In genomic region chr10:104337985-104338735, GRCh38 we compare ENCODE assay signal across 1 cellular context.
A peak's percentile ranks its signal among the peaks of the same experiment; 100 is the strongest.
TF ChIP-seq lines count a peak whose summit lies in the region.

A gene with protein sequence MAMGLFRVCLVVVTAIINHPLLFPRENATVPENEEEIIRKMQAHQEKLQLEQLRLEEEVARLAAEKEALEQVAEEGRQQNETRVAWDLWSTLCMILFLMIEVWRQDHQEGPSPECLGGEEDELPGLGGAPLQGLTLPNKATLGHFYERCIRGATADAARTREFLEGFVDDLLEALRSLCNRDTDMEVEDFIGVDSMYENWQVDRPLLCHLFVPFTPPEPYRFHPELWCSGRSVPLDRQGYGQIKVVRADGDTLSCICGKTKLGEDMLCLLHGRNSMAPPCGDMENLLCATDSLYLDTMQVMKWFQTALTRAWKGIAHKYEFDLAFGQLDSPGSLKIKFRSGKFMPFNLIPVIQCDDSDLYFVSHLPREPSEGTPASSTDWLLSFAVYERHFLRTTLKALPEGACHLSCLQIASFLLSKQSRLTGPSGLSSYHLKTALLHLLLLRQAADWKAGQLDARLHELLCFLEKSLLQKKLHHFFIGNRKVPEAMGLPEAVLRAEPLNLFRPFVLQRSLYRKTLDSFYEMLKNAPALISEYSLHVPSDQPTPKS (minus strand): TSS chr10:104338465. CDS start chr10:104316051, 22,414 bp downstream.

TF ChIP-seq in HepG2, 621 proteins besides CTCF, POLR2A, EP300 and RAD21 (continued from another document and continues in another):
- TF ChIP-seq ZHX2 (IDR thresholded peaks at IDR 0.05; ENCODE audit: low read depth) (no peak), ZHX2 (CRISPR knock-in tag; IDR thresholded peaks at IDR 0.05; ENCODE audit: borderline replicate concordance) (no peak), ARNT2 (CRISPR knock-in tag; IDR thresholded peaks at IDR 0.05; ENCODE audit: low read depth) (no peak), ZBTB7A (CRISPR knock-in tag; IDR thresholded peaks at IDR 0.05) (no peak), ZNF143 (CRISPR knock-in tag; IDR thresholded peaks at IDR 0.05) (no peak), RBAK (CRISPR knock-in tag; IDR thresholded peaks at IDR 0.05) (no peak), SMAD9 (CRISPR knock-in tag; IDR thresholded peaks at IDR 0.05) (no peak), TEAD3 (CRISPR knock-in tag; optimal IDR thresholded peaks at IDR 0.05; ENCODE audit: borderline replicate concordance) (no peak), ZNF660 (CRISPR knock-in tag; IDR thresholded peaks at IDR 0.05; ENCODE audit: borderline replicate concordance, low read depth) (no peak), ZNF484 (CRISPR knock-in tag; IDR thresholded peaks at IDR 0.05; ENCODE audit: borderline replicate concordance, low read depth) (no peak), CBX5 (CRISPR knock-in tag; IDR thresholded peaks at IDR 0.05; ENCODE audit: borderline replicate concordance) (no peak), ATM (IDR thresholded peaks at IDR 0.05; ENCODE audit: borderline replicate concordance) (no peak), STAG1 (CRISPR knock-in tag; IDR thresholded peaks at IDR 0.05) (peak; percentile 7; the same call in 1 of the 2 replicates), ZFP37 (CRISPR knock-in tag; IDR thresholded peaks at IDR 0.05; ENCODE audit: borderline replicate concordance) (no peak), ZNF12 (CRISPR knock-in tag; IDR thresholded peaks at IDR 0.05) (no peak), YEATS2 (CRISPR knock-in tag; IDR thresholded peaks at IDR 0.05; ENCODE audit: borderline replicate concordance) (no peak), MIER3 (CRISPR knock-in tag; IDR thresholded peaks at IDR 0.05; ENCODE audit: borderline replicate concordance) (no peak), TP53 (CRISPR knock-in tag; conservative IDR thresholded peaks at IDR 0.05) (no peak; the same call in 1 of the 2 replicates), ZNF18 (CRISPR knock-in tag; IDR thresholded peaks at IDR 0.05; ENCODE audit: insufficient replicate concordance) (peak; percentile 15), ETV6 (CRISPR knock-in tag; conservative IDR thresholded peaks at IDR 0.05) (peak; percentile 42), FOXO4 (CRISPR knock-in tag; conservative IDR thresholded peaks at IDR 0.05) (no peak), ZNF616 (CRISPR knock-in tag; IDR thresholded peaks at IDR 0.05; ENCODE audit: low read depth) (no peak; the same call in 1 of the 2 replicates), ZNF563 (CRISPR knock-in tag; IDR thresholded peaks at IDR 0.05) (peak; percentile 83; the same call in 1 of the 2 replicates), GRHL1 (CRISPR knock-in tag; conservative IDR thresholded peaks at IDR 0.05) (no peak), ZBTB38 (CRISPR knock-in tag; IDR thresholded peaks at IDR 0.05) (no peak), DNMT3B (CRISPR knock-in tag; conservative IDR thresholded peaks at IDR 0.05) (no peak), RBM39 (IDR thresholded peaks at IDR 0.05; ENCODE audit: low read depth, low read length, poor library complexity, severe bottlenecking) (peak; percentile 30)
- TF ChIP-seq, protein P1, sequence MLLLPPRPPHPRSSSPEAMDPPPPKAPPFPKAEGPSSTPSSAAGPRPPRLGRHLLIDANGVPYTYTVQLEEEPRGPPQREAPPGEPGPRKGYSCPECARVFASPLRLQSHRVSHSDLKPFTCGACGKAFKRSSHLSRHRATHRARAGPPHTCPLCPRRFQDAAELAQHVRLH (CRISPR knock-in tag; IDR thresholded peaks at IDR 0.05; ENCODE audit: borderline replicate concordance, low read depth): no peak
- TF ChIP-seq, protein P2, sequence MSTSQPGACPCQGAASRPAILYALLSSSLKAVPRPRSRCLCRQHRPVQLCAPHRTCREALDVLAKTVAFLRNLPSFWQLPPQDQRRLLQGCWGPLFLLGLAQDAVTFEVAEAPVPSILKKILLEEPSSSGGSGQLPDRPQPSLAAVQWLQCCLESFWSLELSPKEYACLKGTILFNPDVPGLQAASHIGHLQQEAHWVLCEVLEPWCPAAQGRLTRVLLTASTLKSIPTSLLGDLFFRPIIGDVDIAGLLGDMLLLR (CRISPR knock-in tag; IDR thresholded peaks at IDR 0.05): 0 out of 2 replicates have a peak, but pooled peaks have one; percentile 55
- TF ChIP-seq, protein P3, sequence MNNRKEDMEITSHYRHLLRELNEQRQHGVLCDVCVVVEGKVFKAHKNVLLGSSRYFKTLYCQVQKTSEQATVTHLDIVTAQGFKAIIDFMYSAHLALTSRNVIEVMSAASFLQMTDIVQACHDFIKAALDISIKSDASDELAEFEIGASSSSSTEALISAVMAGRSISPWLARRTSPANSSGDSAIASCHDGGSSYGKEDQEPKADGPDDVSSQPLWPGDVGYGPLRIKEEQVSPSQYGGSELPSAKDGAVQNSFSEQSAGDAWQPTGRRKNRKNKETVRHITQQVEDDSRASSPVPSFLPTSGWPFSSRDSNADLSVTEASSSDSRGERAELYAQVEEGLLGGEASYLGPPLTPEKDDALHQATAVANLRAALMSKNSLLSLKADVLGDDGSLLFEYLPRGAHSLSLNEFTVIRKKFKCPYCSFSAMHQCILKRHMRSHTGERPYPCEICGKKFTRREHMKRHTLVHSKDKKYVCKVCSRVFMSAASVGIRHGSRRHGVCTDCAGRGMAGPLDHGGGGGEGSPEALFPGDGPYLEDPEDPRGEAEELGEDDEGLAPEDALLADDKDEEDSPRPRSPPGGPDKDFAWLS (CRISPR knock-in tag; IDR thresholded peaks at IDR 0.05; ENCODE audit: borderline replicate concordance): no peak
- TF ChIP-seq, protein P4, sequence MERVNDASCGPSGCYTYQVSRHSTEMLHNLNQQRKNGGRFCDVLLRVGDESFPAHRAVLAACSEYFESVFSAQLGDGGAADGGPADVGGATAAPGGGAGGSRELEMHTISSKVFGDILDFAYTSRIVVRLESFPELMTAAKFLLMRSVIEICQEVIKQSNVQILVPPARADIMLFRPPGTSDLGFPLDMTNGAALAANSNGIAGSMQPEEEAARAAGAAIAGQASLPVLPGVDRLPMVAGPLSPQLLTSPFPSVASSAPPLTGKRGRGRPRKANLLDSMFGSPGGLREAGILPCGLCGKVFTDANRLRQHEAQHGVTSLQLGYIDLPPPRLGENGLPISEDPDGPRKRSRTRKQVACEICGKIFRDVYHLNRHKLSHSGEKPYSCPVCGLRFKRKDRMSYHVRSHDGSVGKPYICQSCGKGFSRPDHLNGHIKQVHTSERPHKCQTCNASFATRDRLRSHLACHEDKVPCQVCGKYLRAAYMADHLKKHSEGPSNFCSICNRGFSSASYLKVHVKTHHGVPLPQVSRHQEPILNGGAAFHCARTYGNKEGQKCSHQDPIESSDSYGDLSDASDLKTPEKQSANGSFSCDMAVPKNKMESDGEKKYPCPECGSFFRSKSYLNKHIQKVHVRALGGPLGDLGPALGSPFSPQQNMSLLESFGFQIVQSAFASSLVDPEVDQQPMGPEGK (CRISPR knock-in tag; IDR thresholded peaks at IDR 0.05): peak; percentile 86
- TF ChIP-seq, protein P5, sequence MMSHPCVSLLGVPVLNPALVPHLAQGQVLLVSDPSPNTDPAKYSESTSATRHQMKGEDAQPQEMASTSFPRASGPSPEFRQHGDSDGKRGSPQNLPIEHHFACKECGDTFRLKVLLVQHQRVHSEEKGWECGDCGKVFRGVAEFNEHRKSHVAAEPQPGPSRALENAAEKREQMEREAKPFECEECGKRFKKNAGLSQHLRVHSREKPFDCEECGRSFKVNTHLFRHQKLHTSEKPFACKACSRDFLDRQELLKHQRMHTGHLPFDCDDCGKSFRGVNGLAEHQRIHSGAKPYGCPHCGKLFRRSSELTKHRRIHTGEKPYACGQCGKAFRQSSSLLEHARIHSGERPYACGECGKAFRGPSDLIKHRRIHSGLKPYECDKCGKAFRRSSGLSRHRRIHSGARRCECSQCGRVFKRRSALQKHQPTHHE (CRISPR knock-in tag; IDR thresholded peaks at IDR 0.05; ENCODE audit: borderline replicate concordance): peak; percentile 45; the same call in 1 of the 2 replicates
- TF ChIP-seq, protein P6, sequence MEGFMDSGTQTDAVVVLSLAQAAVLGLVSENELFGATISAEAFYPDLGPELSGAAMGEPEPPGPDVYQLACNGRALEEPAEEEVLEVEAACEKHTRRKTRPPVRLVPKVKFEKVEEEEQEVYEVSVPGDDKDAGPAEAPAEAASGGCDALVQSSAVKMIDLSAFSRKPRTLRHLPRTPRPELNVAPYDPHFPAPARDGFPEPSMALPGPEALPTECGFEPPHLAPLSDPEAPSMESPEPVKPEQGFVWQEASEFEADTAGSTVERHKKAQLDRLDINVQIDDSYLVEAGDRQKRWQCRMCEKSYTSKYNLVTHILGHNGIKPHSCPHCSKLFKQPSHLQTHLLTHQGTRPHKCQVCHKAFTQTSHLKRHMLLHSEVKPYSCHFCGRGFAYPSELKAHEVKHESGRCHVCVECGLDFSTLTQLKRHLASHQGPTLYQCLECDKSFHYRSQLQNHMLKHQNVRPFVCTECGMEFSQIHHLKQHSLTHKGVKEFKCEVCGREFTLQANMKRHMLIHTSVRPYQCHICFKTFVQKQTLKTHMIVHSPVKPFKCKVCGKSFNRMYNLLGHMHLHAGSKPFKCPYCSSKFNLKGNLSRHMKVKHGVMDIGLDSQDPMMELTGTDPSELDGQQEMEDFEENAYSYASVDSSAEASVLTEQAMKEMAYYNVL (CRISPR knock-in tag; IDR thresholded peaks at IDR 0.05; ENCODE audit: borderline replicate concordance): no peak; the same call in 1 of the 2 replicates
- TF ChIP-seq, protein P7, sequence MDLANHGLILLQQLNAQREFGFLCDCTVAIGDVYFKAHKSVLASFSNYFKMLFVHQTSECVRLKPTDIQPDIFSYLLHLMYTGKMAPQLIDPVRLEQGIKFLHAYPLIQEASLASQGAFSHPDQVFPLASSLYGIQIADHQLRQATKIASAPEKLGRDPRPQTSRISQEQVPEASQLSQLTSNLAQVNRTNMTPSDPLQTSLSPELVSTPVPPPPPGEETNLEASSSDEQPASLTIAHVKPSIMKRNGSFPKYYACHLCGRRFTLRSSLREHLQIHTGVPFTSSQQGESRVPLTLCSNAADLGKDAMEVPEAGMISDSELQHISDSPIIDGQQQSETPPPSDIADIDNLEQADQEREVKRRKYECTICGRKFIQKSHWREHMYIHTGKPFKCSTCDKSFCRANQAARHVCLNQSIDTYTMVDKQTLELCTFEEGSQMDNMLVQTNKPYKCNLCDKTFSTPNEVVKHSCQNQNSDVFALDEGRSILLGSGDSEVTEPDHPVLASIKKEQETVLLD (CRISPR knock-in tag; IDR thresholded peaks at IDR 0.05; ENCODE audit: low read depth): no peak
